8 cellular contexts compared by ENCODE assay signal in the genomic region with DNA sequence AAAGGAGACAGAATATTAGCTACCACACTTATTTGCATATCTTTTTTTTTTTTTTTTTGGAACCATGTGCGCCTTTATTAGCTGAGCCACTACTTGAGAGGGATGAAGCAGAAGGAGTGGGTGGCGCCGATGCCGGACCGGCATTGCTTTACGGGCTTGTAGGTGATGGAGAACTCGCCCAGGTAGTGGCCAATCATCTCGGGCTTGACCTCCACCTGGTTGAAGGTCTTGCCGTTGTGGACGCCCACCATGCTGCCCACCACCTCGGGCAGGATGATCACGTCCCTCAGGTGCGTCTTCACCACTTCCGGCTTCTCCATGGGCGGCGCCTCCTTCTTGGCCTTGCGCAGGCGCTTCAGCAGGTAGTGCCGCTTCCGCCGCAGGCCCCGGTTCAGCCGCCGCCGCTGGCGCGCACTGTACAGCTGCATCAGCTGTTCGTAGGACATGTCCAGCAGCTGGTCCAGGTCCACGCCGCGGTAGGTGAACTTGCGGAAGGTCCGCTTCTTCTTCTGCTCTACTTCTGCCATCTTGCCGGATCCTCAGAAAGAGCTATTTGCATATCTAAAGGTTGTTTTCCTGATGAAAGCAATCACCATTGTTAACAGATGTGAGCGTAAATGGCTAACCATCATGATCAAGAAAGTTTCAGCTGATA. TPM values are rescaled to one million over a fixed set of nuclear protein-coding genes. Genes with fewer than 3 reads are reported as not detected.
A peak's percentile ranks its signal among the peaks of the same experiment; 100 is the strongest.
DNase-seq lines count a peak whose midpoint lies in the region; ATAC-seq, FAIRE-seq and TF ChIP-seq lines count a peak whose summit lies in the region.
"Not testable (repeated sequence)": the region's sequence is repeated elsewhere in the genome, so short reads cannot be mapped to it uniquely, and the experiment has no call there.

No MANE protein-coding gene starts in this region.

- not testable (repeated sequence) for H3K27me3 Mint-ChIP-seq in activated naive CD8-positive, alpha-beta T cell

- not testable (repeated sequence) for H3K27me3 ChIP-seq in pancreas

- not testable (repeated sequence) for H3K4me1 Mint-ChIP-seq in activated naive CD8-positive, alpha-beta T cell (ENCODE audit: low read depth)

- 39 to 40% methylated on average over 35 of the region's 35 CpGs for WGBS in pancreas, 2 donors

- H3K4me1 ChIP-seq in pancreas, result not testable (repeated sequence)

- DNase-seq in DMS79 treated with DMSO at 0.1 percent for 48 hours (lab: John Stamatoyannopoulos, UW) (peak; percentile 66), NCI-H524 (lab: John Stamatoyannopoulos, UW) (peak; percentile 39 to 76), pancreas (peak; percentile 59 to 85 (median 70))
- peak; percentile 38 for DNase-seq in activated CD4-positive, alpha-beta T cell treated with anti-CD3 and anti-CD28 coated beads for 1 hour
- not testable (repeated sequence) for DNase-seq in fibroblast of villous mesenchyme (ENCODE audit: low read depth)
- peak; percentile 48 for DNase-seq in stimulated activated naive CD4-positive, alpha-beta T cell treated with Interleukin-2 at 50 U/mL for 16 hours (lab: John Stamatoyannopoulos, UW)

- FAIRE-seq in pancreas (lab: Jason Lieb, UNC), result not testable (repeated sequence)

- ATAC-seq in HG03097 (IDR thresholded peaks at IDR 0.05; ENCODE audit: low FRiP score, unreplicated experiment) (peak; percentile 57), pancreas (peak; percentile 88 to 98 (median 94))

- intact Hi-C loops in pancreas (cut with DNase I), result not testable (repeated sequence)

- H3K9me3 Mint-ChIP-seq in activated naive CD8-positive, alpha-beta T cell (ENCODE audit: low read depth), result not testable (repeated sequence)

- not testable (repeated sequence) for H3K9me3 ChIP-seq in pancreas

- TF ChIP-seq CTCF in fibroblast of villous mesenchyme (IDR thresholded peaks at IDR 0.05; ENCODE audit: insufficient read depth, low read depth, low read length); pancreas (IDR thresholded peaks at IDR 0.05): not testable (repeated sequence)

- peak overlapping the region; percentile 78 for H3K27ac Mint-ChIP-seq in activated naive CD8-positive, alpha-beta T cell

- peak overlapping the region; percentile 50 for H3K4me3 ChIP-seq in fibroblast of villous mesenchyme (ENCODE audit: low read depth, low read length)
- peak overlapping the region; percentile 6 to 40 (median 26) for H3K4me3 ChIP-seq in pancreas

- not testable (repeated sequence) for H3K36me3 ChIP-seq in pancreas

- not testable (repeated sequence) for H3K36me3 Mint-ChIP-seq in activated naive CD8-positive, alpha-beta T cell

- H3K27ac ChIP-seq in pancreas, result peak overlapping the region in 1 of 4 donors; percentile 32

- peak overlapping the region; percentile 87 for H3K4me3 Mint-ChIP-seq in activated naive CD8-positive, alpha-beta T cell

RNA-seq across cellular contexts. Expression of gene COA6, which starts 16.5 kb away (rescaled TPM):
- total RNA-seq in fibroblast of villous mesenchyme (20.3 and 22.0 TPM in 2 replicates), pancreas (10 to 100 TPM in 2 of 6 donors, 1 to 10 TPM in 4; 6.4 to 13.1 (median 9.0) TPM)
- polyA plus RNA-seq in pancreas, result 10 to 100 TPM; 22.2 to 23.6 TPM
